ENCODE assay signal across 1 cellular context in the genomic region with DNA sequence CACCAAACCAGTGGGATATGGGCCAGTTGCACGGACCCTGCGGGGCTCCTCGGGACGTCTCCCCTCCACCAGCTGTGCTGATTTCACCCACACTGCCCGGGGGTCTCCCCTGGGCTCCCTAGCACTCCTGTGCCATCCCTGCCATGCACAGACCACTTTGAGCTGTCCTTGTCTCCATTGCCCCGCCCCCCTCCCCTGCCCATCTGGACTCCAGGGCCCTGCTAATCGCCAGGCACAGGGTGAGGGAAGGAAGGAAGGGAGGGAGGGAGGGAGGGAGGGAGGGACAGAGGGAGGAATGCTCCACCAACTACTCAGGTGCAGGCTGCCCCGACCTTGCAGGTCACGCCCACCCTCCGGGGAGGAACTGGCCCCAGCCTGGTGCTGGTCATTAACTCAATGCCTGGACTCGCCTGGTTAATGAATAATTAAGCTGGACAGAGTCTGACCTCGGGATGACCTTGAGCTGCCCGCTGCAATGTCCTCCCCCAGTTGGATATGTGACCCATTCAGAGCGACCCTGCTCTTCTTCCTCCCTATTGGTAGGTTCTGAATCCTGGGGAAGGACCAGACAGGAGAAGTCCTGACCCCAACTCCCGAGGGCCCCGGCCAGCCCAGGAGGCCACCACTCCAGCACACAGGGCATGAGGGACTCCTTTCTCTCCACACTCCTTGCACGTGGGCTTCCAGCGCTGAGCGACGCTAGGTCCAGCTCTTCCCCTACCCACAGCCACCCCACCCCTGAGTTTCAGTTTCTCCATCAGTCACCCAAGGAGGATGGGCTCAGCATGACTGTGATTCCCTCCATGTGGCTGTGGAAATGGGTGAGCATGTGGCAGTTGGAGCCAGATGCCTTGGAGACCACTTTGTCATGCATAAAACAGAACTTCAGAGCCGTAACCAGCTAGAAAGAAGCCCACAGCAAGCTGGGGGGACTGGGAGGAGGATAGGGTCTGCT.
TF ChIP-seq lines count a peak whose summit lies in the region.

No MANE protein-coding gene starts in this region.

TF ChIP-seq in liver, 16 proteins besides CTCF, POLR2A, EP300 and RAD21 (continued from another document):
- TF ChIP-seq, protein P1, sequence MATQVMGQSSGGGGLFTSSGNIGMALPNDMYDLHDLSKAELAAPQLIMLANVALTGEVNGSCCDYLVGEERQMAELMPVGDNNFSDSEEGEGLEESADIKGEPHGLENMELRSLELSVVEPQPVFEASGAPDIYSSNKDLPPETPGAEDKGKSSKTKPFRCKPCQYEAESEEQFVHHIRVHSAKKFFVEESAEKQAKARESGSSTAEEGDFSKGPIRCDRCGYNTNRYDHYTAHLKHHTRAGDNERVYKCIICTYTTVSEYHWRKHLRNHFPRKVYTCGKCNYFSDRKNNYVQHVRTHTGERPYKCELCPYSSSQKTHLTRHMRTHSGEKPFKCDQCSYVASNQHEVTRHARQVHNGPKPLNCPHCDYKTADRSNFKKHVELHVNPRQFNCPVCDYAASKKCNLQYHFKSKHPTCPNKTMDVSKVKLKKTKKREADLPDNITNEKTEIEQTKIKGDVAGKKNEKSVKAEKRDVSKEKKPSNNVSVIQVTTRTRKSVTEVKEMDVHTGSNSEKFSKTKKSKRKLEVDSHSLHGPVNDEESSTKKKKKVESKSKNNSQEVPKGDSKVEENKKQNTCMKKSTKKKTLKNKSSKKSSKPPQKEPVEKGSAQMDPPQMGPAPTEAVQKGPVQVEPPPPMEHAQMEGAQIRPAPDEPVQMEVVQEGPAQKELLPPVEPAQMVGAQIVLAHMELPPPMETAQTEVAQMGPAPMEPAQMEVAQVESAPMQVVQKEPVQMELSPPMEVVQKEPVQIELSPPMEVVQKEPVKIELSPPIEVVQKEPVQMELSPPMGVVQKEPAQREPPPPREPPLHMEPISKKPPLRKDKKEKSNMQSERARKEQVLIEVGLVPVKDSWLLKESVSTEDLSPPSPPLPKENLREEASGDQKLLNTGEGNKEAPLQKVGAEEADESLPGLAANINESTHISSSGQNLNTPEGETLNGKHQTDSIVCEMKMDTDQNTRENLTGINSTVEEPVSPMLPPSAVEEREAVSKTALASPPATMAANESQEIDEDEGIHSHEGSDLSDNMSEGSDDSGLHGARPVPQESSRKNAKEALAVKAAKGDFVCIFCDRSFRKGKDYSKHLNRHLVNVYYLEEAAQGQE (IDR thresholded peaks at IDR 0.05) = peak; percentile 85
- TF ChIP-seq YY1 (IDR thresholded peaks at IDR 0.05) (peak; percentile 70), GABPA (IDR thresholded peaks at IDR 0.05 in 1 of 2, conservative IDR thresholded peaks at IDR 0.05 in 1 of 2) (peak in 1 of 2 donors; percentile 32)
- TF ChIP-seq, protein P2, sequence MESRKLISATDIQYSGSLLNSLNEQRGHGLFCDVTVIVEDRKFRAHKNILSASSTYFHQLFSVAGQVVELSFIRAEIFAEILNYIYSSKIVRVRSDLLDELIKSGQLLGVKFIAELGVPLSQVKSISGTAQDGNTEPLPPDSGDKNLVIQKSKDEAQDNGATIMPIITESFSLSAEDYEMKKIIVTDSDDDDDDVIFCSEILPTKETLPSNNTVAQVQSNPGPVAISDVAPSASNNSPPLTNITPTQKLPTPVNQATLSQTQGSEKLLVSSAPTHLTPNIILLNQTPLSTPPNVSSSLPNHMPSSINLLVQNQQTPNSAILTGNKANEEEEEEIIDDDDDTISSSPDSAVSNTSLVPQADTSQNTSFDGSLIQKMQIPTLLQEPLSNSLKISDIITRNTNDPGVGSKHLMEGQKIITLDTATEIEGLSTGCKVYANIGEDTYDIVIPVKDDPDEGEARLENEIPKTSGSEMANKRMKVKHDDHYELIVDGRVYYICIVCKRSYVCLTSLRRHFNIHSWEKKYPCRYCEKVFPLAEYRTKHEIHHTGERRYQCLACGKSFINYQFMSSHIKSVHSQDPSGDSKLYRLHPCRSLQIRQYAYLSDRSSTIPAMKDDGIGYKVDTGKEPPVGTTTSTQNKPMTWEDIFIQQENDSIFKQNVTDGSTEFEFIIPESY (IDR thresholded peaks at IDR 0.05) = peak; percentile 60
